In genomic region chr14:104978774-104979691, GRCh38 we compare ENCODE assay signal across 1 cellular context.
TF ChIP-seq lines count a peak whose summit lies in the region.

No MANE protein-coding gene starts in this region.

TF ChIP-seq in HepG2, 621 proteins besides CTCF, POLR2A, EP300 and RAD21 (continued from another document and continues in another):
- TF ChIP-seq, protein P1, sequence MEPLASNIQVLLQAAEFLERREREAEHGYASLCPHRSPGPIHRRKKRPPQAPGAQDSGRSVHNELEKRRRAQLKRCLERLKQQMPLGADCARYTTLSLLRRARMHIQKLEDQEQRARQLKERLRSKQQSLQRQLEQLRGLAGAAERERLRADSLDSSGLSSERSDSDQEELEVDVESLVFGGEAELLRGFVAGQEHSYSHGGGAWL (CRISPR knock-in tag; IDR thresholded peaks at IDR 0.05): no peak
- TF ChIP-seq ZIK1 (CRISPR knock-in tag; IDR thresholded peaks at IDR 0.05; ENCODE audit: borderline replicate concordance, low read depth) (no peak), ZNF629 (CRISPR knock-in tag; conservative IDR thresholded peaks at IDR 0.05) (no peak), RNF219 (CRISPR knock-in tag; IDR thresholded peaks at IDR 0.05) (no peak), ZNF674 (CRISPR knock-in tag; IDR thresholded peaks at IDR 0.05; ENCODE audit: low read depth) (no peak), SMAD9 (CRISPR knock-in tag; IDR thresholded peaks at IDR 0.05) (no peak), CBX1 (IDR thresholded peaks at IDR 0.05; ENCODE audit: low read depth) (no peak), TP53 (CRISPR knock-in tag; conservative IDR thresholded peaks at IDR 0.05) (no peak), NRL (CRISPR knock-in tag; IDR thresholded peaks at IDR 0.05; ENCODE audit: borderline replicate concordance) (peak; percentile 49; the same call in 1 of the 2 replicates), ZNF230 (CRISPR knock-in tag; IDR thresholded peaks at IDR 0.05) (no peak), HNF4A (CRISPR knock-in tag; IDR thresholded peaks at IDR 0.05) (no peak), ZNF788 (CRISPR knock-in tag; IDR thresholded peaks at IDR 0.05; ENCODE audit: borderline replicate concordance) (no peak), CCAR2 (optimal IDR thresholded peaks at IDR 0.05; ENCODE audit: low read depth, low read length) (no peak), MTF1 (CRISPR knock-in tag; IDR thresholded peaks at IDR 0.05) (no peak), RBM39 (IDR thresholded peaks at IDR 0.05; ENCODE audit: low read depth, low read length, poor library complexity, severe bottlenecking) (no peak), SMAD1 (CRISPR knock-in tag; IDR thresholded peaks at IDR 0.05; ENCODE audit: borderline replicate concordance, low read depth) (no peak), DPF2 (CRISPR knock-in tag; IDR thresholded peaks at IDR 0.05; ENCODE audit: borderline replicate concordance, low read depth) (no peak), SALL1 (CRISPR knock-in tag; IDR thresholded peaks at IDR 0.05) (peak; percentile 6; the same call in 1 of the 2 replicates), ZNF138 (CRISPR knock-in tag; IDR thresholded peaks at IDR 0.05; ENCODE audit: low read depth) (no peak), KMT2A (CRISPR knock-in tag; IDR thresholded peaks at IDR 0.05) (no peak), HIC2 (CRISPR knock-in tag; IDR thresholded peaks at IDR 0.05; ENCODE audit: low read depth) (no peak), ZNF333 (CRISPR knock-in tag; IDR thresholded peaks at IDR 0.05; ENCODE audit: borderline replicate concordance) (0 out of 2 replicates have a peak, but pooled peaks have one; percentile 29), PAF1 (CRISPR knock-in tag; IDR thresholded peaks at IDR 0.05) (no peak), FOXC1 (CRISPR knock-in tag; IDR thresholded peaks at IDR 0.05; ENCODE audit: borderline replicate concordance) (0 out of 2 replicates have a peak, but pooled peaks have one; percentile 32), ZNF343 (CRISPR knock-in tag; IDR thresholded peaks at IDR 0.05) (no peak), RAD51 (IDR thresholded peaks at IDR 0.05; ENCODE audit: borderline replicate concordance) (no peak), ZNF354B (CRISPR knock-in tag; IDR thresholded peaks at IDR 0.05) (no peak), RERE (CRISPR knock-in tag; IDR thresholded peaks at IDR 0.05; ENCODE audit: low read depth) (no peak), CBX5 (CRISPR knock-in tag; IDR thresholded peaks at IDR 0.05; ENCODE audit: borderline replicate concordance) (no peak), ZNF883 (CRISPR knock-in tag; IDR thresholded peaks at IDR 0.05; ENCODE audit: not compliant biosample characterization) (no peak), ZNF33A (CRISPR knock-in tag; IDR thresholded peaks at IDR 0.05; ENCODE audit: borderline replicate concordance) (no peak)
- TF ChIP-seq, protein P2, sequence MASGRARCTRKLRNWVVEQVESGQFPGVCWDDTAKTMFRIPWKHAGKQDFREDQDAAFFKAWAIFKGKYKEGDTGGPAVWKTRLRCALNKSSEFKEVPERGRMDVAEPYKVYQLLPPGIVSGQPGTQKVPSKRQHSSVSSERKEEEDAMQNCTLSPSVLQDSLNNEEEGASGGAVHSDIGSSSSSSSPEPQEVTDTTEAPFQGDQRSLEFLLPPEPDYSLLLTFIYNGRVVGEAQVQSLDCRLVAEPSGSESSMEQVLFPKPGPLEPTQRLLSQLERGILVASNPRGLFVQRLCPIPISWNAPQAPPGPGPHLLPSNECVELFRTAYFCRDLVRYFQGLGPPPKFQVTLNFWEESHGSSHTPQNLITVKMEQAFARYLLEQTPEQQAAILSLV (CRISPR knock-in tag; IDR thresholded peaks at IDR 0.05; ENCODE audit: borderline replicate concordance): 0 out of 2 replicates have a peak, but pooled peaks have one; percentile 29
- TF ChIP-seq, protein P3, sequence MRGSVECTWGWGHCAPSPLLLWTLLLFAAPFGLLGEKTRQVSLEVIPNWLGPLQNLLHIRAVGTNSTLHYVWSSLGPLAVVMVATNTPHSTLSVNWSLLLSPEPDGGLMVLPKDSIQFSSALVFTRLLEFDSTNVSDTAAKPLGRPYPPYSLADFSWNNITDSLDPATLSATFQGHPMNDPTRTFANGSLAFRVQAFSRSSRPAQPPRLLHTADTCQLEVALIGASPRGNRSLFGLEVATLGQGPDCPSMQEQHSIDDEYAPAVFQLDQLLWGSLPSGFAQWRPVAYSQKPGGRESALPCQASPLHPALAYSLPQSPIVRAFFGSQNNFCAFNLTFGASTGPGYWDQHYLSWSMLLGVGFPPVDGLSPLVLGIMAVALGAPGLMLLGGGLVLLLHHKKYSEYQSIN (CRISPR knock-in tag; IDR thresholded peaks at IDR 0.05; ENCODE audit: borderline replicate concordance): no peak
- TF ChIP-seq, protein P4, sequence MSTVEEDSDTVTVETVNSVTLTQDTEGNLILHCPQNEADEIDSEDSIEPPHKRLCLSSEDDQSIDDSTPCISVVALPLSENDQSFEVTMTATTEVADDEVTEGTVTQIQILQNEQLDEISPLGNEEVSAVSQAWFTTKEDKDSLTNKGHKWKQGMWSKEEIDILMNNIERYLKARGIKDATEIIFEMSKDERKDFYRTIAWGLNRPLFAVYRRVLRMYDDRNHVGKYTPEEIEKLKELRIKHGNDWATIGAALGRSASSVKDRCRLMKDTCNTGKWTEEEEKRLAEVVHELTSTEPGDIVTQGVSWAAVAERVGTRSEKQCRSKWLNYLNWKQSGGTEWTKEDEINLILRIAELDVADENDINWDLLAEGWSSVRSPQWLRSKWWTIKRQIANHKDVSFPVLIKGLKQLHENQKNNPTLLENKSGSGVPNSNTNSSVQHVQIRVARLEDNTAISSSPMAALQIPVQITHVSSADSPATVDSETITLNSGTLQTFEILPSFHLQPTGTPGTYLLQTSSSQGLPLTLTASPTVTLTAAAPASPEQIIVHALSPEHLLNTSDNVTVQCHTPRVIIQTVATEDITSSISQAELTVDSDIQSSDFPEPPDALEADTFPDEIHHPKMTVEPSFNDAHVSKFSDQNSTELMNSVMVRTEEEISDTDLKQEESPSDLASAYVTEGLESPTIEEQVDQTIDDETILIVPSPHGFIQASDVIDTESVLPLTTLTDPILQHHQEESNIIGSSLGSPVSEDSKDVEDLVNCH (CRISPR knock-in tag; IDR thresholded peaks at IDR 0.05): no peak
- TF ChIP-seq, protein P5, sequence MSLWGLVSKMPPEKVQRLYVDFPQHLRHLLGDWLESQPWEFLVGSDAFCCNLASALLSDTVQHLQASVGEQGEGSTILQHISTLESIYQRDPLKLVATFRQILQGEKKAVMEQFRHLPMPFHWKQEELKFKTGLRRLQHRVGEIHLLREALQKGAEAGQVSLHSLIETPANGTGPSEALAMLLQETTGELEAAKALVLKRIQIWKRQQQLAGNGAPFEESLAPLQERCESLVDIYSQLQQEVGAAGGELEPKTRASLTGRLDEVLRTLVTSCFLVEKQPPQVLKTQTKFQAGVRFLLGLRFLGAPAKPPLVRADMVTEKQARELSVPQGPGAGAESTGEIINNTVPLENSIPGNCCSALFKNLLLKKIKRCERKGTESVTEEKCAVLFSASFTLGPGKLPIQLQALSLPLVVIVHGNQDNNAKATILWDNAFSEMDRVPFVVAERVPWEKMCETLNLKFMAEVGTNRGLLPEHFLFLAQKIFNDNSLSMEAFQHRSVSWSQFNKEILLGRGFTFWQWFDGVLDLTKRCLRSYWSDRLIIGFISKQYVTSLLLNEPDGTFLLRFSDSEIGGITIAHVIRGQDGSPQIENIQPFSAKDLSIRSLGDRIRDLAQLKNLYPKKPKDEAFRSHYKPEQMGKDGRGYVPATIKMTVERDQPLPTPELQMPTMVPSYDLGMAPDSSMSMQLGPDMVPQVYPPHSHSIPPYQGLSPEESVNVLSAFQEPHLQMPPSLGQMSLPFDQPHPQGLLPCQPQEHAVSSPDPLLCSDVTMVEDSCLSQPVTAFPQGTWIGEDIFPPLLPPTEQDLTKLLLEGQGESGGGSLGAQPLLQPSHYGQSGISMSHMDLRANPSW (CRISPR knock-in tag; IDR thresholded peaks at IDR 0.05; ENCODE audit: borderline replicate concordance): no peak
- TF ChIP-seq, protein P6, sequence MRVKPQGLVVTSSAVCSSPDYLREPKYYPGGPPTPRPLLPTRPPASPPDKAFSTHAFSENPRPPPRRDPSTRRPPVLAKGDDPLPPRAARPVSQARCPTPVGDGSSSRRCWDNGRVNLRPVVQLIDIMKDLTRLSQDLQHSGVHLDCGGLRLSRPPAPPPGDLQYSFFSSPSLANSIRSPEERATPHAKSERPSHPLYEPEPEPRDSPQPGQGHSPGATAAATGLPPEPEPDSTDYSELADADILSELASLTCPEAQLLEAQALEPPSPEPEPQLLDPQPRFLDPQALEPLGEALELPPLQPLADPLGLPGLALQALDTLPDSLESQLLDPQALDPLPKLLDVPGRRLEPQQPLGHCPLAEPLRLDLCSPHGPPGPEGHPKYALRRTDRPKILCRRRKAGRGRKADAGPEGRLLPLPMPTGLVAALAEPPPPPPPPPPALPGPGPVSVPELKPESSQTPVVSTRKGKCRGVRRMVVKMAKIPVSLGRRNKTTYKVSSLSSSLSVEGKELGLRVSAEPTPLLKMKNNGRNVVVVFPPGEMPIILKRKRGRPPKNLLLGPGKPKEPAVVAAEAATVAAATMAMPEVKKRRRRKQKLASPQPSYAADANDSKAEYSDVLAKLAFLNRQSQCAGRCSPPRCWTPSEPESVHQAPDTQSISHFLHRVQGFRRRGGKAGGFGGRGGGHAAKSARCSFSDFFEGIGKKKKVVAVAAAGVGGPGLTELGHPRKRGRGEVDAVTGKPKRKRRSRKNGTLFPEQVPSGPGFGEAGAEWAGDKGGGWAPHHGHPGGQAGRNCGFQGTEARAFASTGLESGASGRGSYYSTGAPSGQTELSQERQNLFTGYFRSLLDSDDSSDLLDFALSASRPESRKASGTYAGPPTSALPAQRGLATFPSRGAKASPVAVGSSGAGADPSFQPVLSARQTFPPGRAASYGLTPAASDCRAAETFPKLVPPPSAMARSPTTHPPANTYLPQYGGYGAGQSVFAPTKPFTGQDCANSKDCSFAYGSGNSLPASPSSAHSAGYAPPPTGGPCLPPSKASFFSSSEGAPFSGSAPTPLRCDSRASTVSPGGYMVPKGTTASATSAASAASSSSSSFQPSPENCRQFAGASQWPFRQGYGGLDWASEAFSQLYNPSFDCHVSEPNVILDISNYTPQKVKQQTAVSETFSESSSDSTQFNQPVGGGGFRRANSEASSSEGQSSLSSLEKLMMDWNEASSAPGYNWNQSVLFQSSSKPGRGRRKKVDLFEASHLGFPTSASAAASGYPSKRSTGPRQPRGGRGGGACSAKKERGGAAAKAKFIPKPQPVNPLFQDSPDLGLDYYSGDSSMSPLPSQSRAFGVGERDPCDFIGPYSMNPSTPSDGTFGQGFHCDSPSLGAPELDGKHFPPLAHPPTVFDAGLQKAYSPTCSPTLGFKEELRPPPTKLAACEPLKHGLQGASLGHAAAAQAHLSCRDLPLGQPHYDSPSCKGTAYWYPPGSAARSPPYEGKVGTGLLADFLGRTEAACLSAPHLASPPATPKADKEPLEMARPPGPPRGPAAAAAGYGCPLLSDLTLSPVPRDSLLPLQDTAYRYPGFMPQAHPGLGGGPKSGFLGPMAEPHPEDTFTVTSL (CRISPR knock-in tag; IDR thresholded peaks at IDR 0.05; ENCODE audit: borderline replicate concordance): no peak
